28 cellular contexts compared by ENCODE assay signal in the genomic region with DNA sequence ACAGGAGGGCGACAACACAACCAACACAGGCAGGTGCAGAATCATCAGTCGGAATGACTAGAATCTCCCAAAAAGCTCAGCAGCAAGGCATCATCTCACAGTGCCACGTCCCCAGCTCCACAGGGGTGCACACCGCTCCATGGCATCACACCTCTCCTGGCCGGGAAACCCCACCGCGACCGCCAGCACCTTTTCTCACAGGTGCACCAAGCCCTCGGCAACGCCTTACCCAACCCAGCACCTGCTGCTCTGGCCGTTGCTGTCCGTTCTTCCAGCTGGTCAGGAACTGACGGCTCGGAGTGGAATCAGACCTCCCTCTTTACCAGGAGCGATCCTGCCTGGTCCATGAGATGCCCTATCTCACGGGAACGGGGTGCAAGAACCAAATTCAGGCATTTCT.
"Had no signal": no experiment of that assay in that cellular context is flagged by ENCODE, and none has a peak within 500 bp of the region (broad histone marks: within the 10 kb centered on the region; RNA-seq: fewer than 3 reads in every experiment).

No MANE protein-coding gene starts in this region.

- H3K27me3 Mint-ChIP-seq: activated CD4-positive, alpha-beta T cell treated with anti-CD3 and anti-CD28 coated beads, Interleukin-2, amount 10 ng/mL, durations not matched to agents 24 days and 14 days; activated CD8-positive, alpha-beta T cell treated with anti-CD3 and anti-CD28 coated beads for 36 hours; activated naive CD4-positive, alpha-beta T cell treated with anti-CD3 and anti-CD28 coated beads, Interleukin-2, amount 10 ng/mL, durations not matched to agents 7 days and 5 days; activated naive CD8-positive, alpha-beta T cell; activated naive CD8-positive, alpha-beta T cell treated with anti-CD3 and anti-CD28 coated beads, Interleukin-2, amount 50 U/mL, for 24 hours; activated T-cell treated with anti-CD3 and anti-CD28 coated beads, Interleukin-2, amount 50 U/mL, for 24 hours; brain had no signal

- H3K4me1 Mint-ChIP-seq: activated CD4-positive, alpha-beta T cell treated with anti-CD3 and anti-CD28 coated beads, Interleukin-2, amount 10 ng/mL, durations not matched to agents 24 days and 14 days; activated naive CD4-positive, alpha-beta T cell treated with anti-CD3 and anti-CD28 coated beads, Interleukin-2, amount 10 ng/mL, durations not matched to agents 7 days and 5 days had no signal

- H3K27me3 ChIP-seq: Peyer's patch, SJSA1 had no signal

- H3K4me2 ChIP-seq: SK-N-SH had no signal

- DNase-seq: activated CD4-positive, alpha-beta T cell treated with anti-CD3 and anti-CD28 coated beads, Interleukin-2, amount 10 ng/mL, durations not matched to agents 24 days and 14 days; activated CD4-positive, alpha-beta T cell treated with anti-CD3 and anti-CD28 coated beads, Interleukin-2, amount 50 U/mL, for 4 hours; activated CD8-positive, alpha-beta T cell treated with anti-CD3 and anti-CD28 coated beads for 36 hours; activated naive CD4-positive, alpha-beta T cell treated with anti-CD3 and anti-CD28 coated beads, Interleukin-2, amount 10 ng/mL, durations not matched to agents 7 days and 5 days; activated naive CD8-positive, alpha-beta T cell treated with anti-CD3 and anti-CD28 coated beads, Interleukin-2, amount 50 U/mL, for 24 hours; activated T-cell treated with anti-CD3 and anti-CD28 coated beads, Interleukin-2, amount 50 U/mL, for 24 hours; anterior cingulate cortex; NCI-H1105; NCI-H1417 treated with DMSO at 0.1 percent for 48 hours; NCI-H187 treated with DMSO at 0.1 percent for 48 hours; NCI-H2081 treated with DMSO at 0.1 percent for 48 hours; NCI-H226; NCI-H446 treated with DMSO at 0.1 percent for 48 hours; NCI-H524; NCI-H69; NCI-H82; PC-3; Peyer's patch; RPMI8226; SHP77 treated with DMSO at 0.1 percent for 48 hours; SK-N-SH had no signal

- H3K4me3 ChIP-seq: K562, Peyer's patch, SJSA1 had no signal

- H3K4me1 ChIP-seq: SJSA1 had no signal

- H3K9me3 Mint-ChIP-seq: activated CD4-positive, alpha-beta T cell treated with anti-CD3 and anti-CD28 coated beads, Interleukin-2, amount 10 ng/mL, durations not matched to agents 24 days and 14 days; activated CD8-positive, alpha-beta T cell treated with anti-CD3 and anti-CD28 coated beads for 36 hours; activated naive CD4-positive, alpha-beta T cell treated with anti-CD3 and anti-CD28 coated beads, Interleukin-2, amount 10 ng/mL, durations not matched to agents 7 days and 5 days; activated naive CD8-positive, alpha-beta T cell treated with anti-CD3 and anti-CD28 coated beads, Interleukin-2, amount 50 U/mL, for 24 hours; activated T-cell treated with anti-CD3 and anti-CD28 coated beads, Interleukin-2, amount 50 U/mL, for 24 hours; activated T-helper 2 cell treated with anti-CD3 and anti-CD28 coated beads, Interferon-gamma antibody, Interleukin-2, Interleukin-4, amounts not matched to agents 10 μg/mL and 5 μg/mL and 100 μg/mL, durations not matched to agents 14 hours and 24 hours and 36 hours; T-helper 1 cell treated with Interleukin-12 subunit alpha and Interleukin-12 subunit beta and Interleukin-4 antibody, amounts not matched to agents 30 μg/mL and 1 μg/mL, for 36 hours; T-helper 2 cell treated with Interferon-gamma antibody and Interleukin-4, amounts not matched to agents 5 μg/mL and 100 μg/mL, for 36 hours had no signal

- H3K27ac Mint-ChIP-seq: activated CD4-positive, alpha-beta T cell treated with anti-CD3 and anti-CD28 coated beads, Interleukin-2, amount 10 ng/mL, durations not matched to agents 24 days and 14 days; activated CD8-positive, alpha-beta T cell treated with anti-CD3 and anti-CD28 coated beads for 36 hours; activated naive CD4-positive, alpha-beta T cell treated with anti-CD3 and anti-CD28 coated beads, Interleukin-2, amount 10 ng/mL, durations not matched to agents 7 days and 5 days; activated naive CD8-positive, alpha-beta T cell; activated naive CD8-positive, alpha-beta T cell treated with anti-CD3 and anti-CD28 coated beads, Interleukin-2, amount 50 U/mL, for 24 hours; activated T-cell treated with anti-CD3 and anti-CD28 coated beads, Interleukin-2, amount 50 U/mL, for 24 hours; activated T-helper 2 cell treated with anti-CD3 and anti-CD28 coated beads, Interferon-gamma antibody, Interleukin-2, Interleukin-4, amounts not matched to agents 10 μg/mL and 5 μg/mL and 100 μg/mL, durations not matched to agents 14 hours and 24 hours and 36 hours; T-helper 1 cell treated with Interleukin-12 subunit alpha and Interleukin-12 subunit beta and Interleukin-4 antibody, amounts not matched to agents 30 μg/mL and 1 μg/mL, for 36 hours; T-helper 2 cell treated with Interferon-gamma antibody and Interleukin-4, amounts not matched to agents 5 μg/mL and 100 μg/mL, for 36 hours had no signal

- H3K9me3 ChIP-seq: Peyer's patch, SJSA1, SK-N-SH had no signal

- H3K36me3 Mint-ChIP-seq: activated naive CD4-positive, alpha-beta T cell treated with anti-CD3 and anti-CD28 coated beads, Interleukin-2, amount 10 ng/mL, durations not matched to agents 7 days and 5 days had no signal

- ATAC-seq: activated CD8-positive, alpha-beta T cell treated with anti-CD3 and anti-CD28 coated beads for 36 hours; activated naive CD8-positive, alpha-beta T cell treated with anti-CD3 and anti-CD28 coated beads, Interleukin-2, amount 50 U/mL, for 24 hours; K562; PC-3 had no signal

- H3K27ac ChIP-seq: Peyer's patch, SJSA1 had no signal

- H3K4me3 Mint-ChIP-seq: activated CD4-positive, alpha-beta T cell treated with anti-CD3 and anti-CD28 coated beads, Interleukin-2, amount 10 ng/mL, durations not matched to agents 24 days and 14 days; activated CD8-positive, alpha-beta T cell treated with anti-CD3 and anti-CD28 coated beads for 36 hours; activated naive CD4-positive, alpha-beta T cell treated with anti-CD3 and anti-CD28 coated beads, Interleukin-2, amount 10 ng/mL, durations not matched to agents 7 days and 5 days; activated naive CD8-positive, alpha-beta T cell; activated naive CD8-positive, alpha-beta T cell treated with anti-CD3 and anti-CD28 coated beads, Interleukin-2, amount 50 U/mL, for 24 hours; activated T-cell treated with anti-CD3 and anti-CD28 coated beads, Interleukin-2, amount 50 U/mL, for 24 hours; brain; T-helper 1 cell treated with Interleukin-12 subunit alpha and Interleukin-12 subunit beta and Interleukin-4 antibody, amounts not matched to agents 30 μg/mL and 1 μg/mL, for 36 hours; T-helper 2 cell treated with Interferon-gamma antibody and Interleukin-4, amounts not matched to agents 5 μg/mL and 100 μg/mL, for 36 hours had no signal
